In genomic region chr10:47024399-47025252, GRCh38 we compare ENCODE assay signal across 8 cellular contexts.
DNase-seq lines count a peak whose midpoint lies in the region; ATAC-seq, FAIRE-seq and TF ChIP-seq lines count a peak whose summit lies in the region.

No MANE protein-coding gene starts in this region.

- POLR2A ChIA-PET in activated B cell treated with CpG ODN at 0.5 μM for 24 hours (lab: Charles Lee) = no interaction called here

- peak; percentile 47 for DNase-seq in MG63
- DNase-seq in activated B cell treated with CpG ODN at 0.5 μM for 24 hours = peak; percentile 32
- DNase-seq in mammary epithelial cell = peak; percentile 42
- DNase-seq in kidney = peak; percentile 79
- DNase-seq in stimulated activated CD4-positive, alpha-beta T cell treated with anti-CD3 and anti-CD28 coated beads, Interleukin-2, amount 100 ng/mL, for 24 hours = peak; percentile 73 to 79

- no peak overlapping the region for H2AFZ ChIP-seq in mammary epithelial cell (ENCODE audit: low read depth, low read length)

- H3K27ac ChIP-seq in C4-2B = no peak overlapping the region
- H3K27ac ChIP-seq in mammary epithelial cell (ENCODE audit: insufficient read depth, low read depth, low read length) = no peak overlapping the region
- H3K27ac ChIP-seq in kidney (ENCODE audit: low read depth in 2 of 2, low read length in 2 of 2) = no peak overlapping the region

- no peaks in the 10 kb centered on the region for H3K9me3 Mint-ChIP-seq in activated B cell treated with CpG ODN at 0.5 μM for 24 hours

- WGBS in mammary epithelial cell (ENCODE audit: low coverage, missing lambda C conversion rate) = 14% methylated on average over 9 of the region's 9 CpGs

- no peaks in the 10 kb centered on the region for H4K20me1 ChIP-seq in mammary epithelial cell (ENCODE audit: insufficient read depth, low read length)

- in situ Hi-C loops in mammary epithelial cell (cut with MboI; ENCODE audit: low sequenced_read_pairs in 2 of 2) = no loop called here

- H3K79me2 ChIP-seq in mammary epithelial cell (ENCODE audit: insufficient read depth, low read length) = no peaks in the 10 kb centered on the region

- H3K4me2 ChIP-seq in mammary epithelial cell (ENCODE audit: insufficient read depth, low read depth, low read length) = no peak overlapping the region

- ATAC-seq in GM19035 (IDR thresholded peaks at IDR 0.05; ENCODE audit: unreplicated experiment) = peak; percentile 66
- ATAC-seq in activated B cell treated with CpG ODN at 0.5 μM for 24 hours (ENCODE audit: low read depth) = peak; percentile 49
- no peak for ATAC-seq in HG03457 (IDR thresholded peaks at IDR 0.05; ENCODE audit: unreplicated experiment)

- H3K4me3 Mint-ChIP-seq in activated B cell treated with CpG ODN at 0.5 μM for 24 hours = no peak overlapping the region

- no peaks in the 10 kb centered on the region for H3K36me3 ChIP-seq in MG63
- no peaks in the 10 kb centered on the region for H3K36me3 ChIP-seq in mammary epithelial cell (ENCODE audit: insufficient read depth, low read length)
- H3K36me3 ChIP-seq in kidney (ENCODE audit: control insufficient read depth in 1 of 2, insufficient read depth in 2 of 2, low read length in 2 of 2) = no peaks in the 10 kb centered on the region

- dilution Hi-C loops in mammary epithelial cell (cut with HindIII; ENCODE audit: low sequenced_read_pairs) = no loop called here

- H3K9ac ChIP-seq in mammary epithelial cell (ENCODE audit: insufficient read depth, low read length) (no peak overlapping the region), kidney (ENCODE audit: low read length in 2 of 2) (no peak overlapping the region)

- H3K4me1 ChIP-seq in mammary epithelial cell (ENCODE audit: insufficient read depth, low read length) (no peaks in the 10 kb centered on the region), kidney (ENCODE audit: control insufficient read depth in 1 of 2, insufficient read depth in 1 of 2, low read depth in 1 of 2, low read length in 2 of 2) (no peaks in the 10 kb centered on the region)

- H3K27me3 ChIP-seq in MG63 (no peaks in the 10 kb centered on the region), mammary epithelial cell (ENCODE audit: insufficient read depth, low read length) (no peaks in the 10 kb centered on the region)

- H3K9me3 ChIP-seq in MG63 (no peaks in the 10 kb centered on the region), mammary epithelial cell (replicated peaks; ENCODE audit: insufficient read depth, low read length) (no peaks in the 10 kb centered on the region), kidney (ENCODE audit: control insufficient read depth in 1 of 2, low read length in 2 of 2) (no peaks in the 10 kb centered on the region)

- CTCF ChIA-PET in activated B cell treated with CpG ODN at 0.5 μM for 24 hours (lab: Charles Lee) = interaction anchor here (0.8 to 3.2 kb wide), 12 partner anchors 9 to 320 kb away, joined by 3 to 53 read pairs (median 3); no protein-coding TSS in a partner anchor
- CTCF ChIA-PET in mammary epithelial cell (lab: Charles Lee; ENCODE audit: low non-redundant PET) = interaction anchor here (0.6 to 1.0 kb wide), 2 partner anchors 24 to 287 kb away, joined by 3 read pairs; no protein-coding TSS in a partner anchor

- H3K4me1 Mint-ChIP-seq in activated B cell treated with CpG ODN at 0.5 μM for 24 hours = no peaks in the 10 kb centered on the region

- H3K36me3 Mint-ChIP-seq in activated B cell treated with CpG ODN at 0.5 μM for 24 hours (ENCODE audit: low read depth) = no peaks in the 10 kb centered on the region

- FAIRE-seq in kidney (lab: Jason Lieb, UNC) = no peak

- H3K27ac Mint-ChIP-seq in activated B cell treated with CpG ODN at 0.5 μM for 24 hours = no peak overlapping the region

- peak; percentile 97 for TF ChIP-seq CTCF in C4-2B (conservative IDR thresholded peaks at IDR 0.05)
- no peak for TF ChIP-seq CTCF in activated B cell treated with CpG ODN at 0.5 μM for 24 hours (IDR thresholded peaks at IDR 0.05)
- TF ChIP-seq CTCF in mammary epithelial cell (conservative IDR thresholded peaks at IDR 0.05 in 1 of 2, IDR thresholded peaks at IDR 0.05 in 1 of 2; ENCODE audit: extremely low read depth in 1 of 2, insufficient read depth in 1 of 2, low read depth in 1 of 2, low read length in 2 of 2) = peak; percentile 93 to 97
- peak; percentile 72 for TF ChIP-seq CTCF in kidney (IDR thresholded peaks at IDR 0.05; ENCODE audit: borderline replicate concordance, extremely low read depth, insufficient read depth)

- intact Hi-C loops in activated B cell treated with CpG ODN at 0.5 μM for 24 hours (cut with micrococcal nuclease) = loop anchor here (1.0 kb wide), 1 partner anchor 316 kb away; no protein-coding TSS in a partner anchor
- intact Hi-C loops in mammary epithelial cell (cut with micrococcal nuclease) = loop anchor here (1.0 kb wide), 2 partner anchors 287 to 316 kb away; no protein-coding TSS in a partner anchor
- intact Hi-C loops in kidney (cut with DNase I) = loop anchor here (10.0 kb wide), 1 partner anchor 290 kb away; no protein-coding TSS in a partner anchor

- no peak overlapping the region for H3K4me3 ChIP-seq in MG63
- H3K4me3 ChIP-seq in mammary epithelial cell (replicated peaks in 1 of 3; ENCODE audit: insufficient read depth in 1 of 3, low read depth in 2 of 3, low read length in 3 of 3) = no peak overlapping the region
- H3K4me3 ChIP-seq in kidney (ENCODE audit: low read length in 2 of 2) = no peak overlapping the region

- no TSS peak for BruUV-seq in mammary epithelial cell (replicated peaks; lab: Mats Ljungman, UMichigan)

- no peaks in the 10 kb centered on the region for H3K27me3 Mint-ChIP-seq in activated B cell treated with CpG ODN at 0.5 μM for 24 hours
